ENCODE assay signal across 8 cellular contexts in the genomic region with DNA sequence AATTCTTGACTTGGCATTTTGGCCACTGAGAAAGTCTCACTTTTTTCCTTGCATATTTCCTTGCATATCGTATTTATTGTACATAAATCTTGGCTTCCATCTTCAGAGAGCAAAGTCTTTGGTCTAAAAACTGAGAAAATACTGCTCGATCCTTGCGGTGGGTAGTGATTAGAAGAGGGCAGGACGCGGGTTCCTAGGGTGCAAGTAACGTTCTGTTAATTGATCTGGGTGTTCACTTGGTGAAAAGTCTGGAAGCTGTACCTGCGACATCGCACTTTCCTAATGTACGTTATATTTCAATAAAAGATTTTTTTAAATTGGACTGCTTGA. TPM values are rescaled to one million over a fixed set of nuclear protein-coding genes. Genes with fewer than 3 reads are reported as not detected.
DNase-seq lines count a peak whose midpoint lies in the region; ATAC-seq and TF ChIP-seq lines count a peak whose summit lies in the region.

No MANE protein-coding gene starts in this region.

- intact Hi-C loops in CD8-positive, alpha-beta T cell (cut with DNase I, micrococcal nuclease), result loop anchor here (1.0 to 2.0 kb wide), 3 partner anchors 8 to 74 kb away; no protein-coding TSS in a partner anchor

- H3K9me3 ChIP-seq in CD8-positive, alpha-beta T cell (ENCODE audit: low read length), result no peaks in the 10 kb centered on the region
- H3K9me3 ChIP-seq in neural cell (ENCODE audit: low read length), result no peaks in the 10 kb centered on the region

- H3K4me3 Mint-ChIP-seq in CD8-positive, alpha-beta T cell, result peak overlapping the region; percentile 79
- peak overlapping the region; percentile 65 to 85 (median 72) for H3K4me3 Mint-ChIP-seq in brain

- peaks cover 15% of the 10 kb centered on the region for H3K36me3 Mint-ChIP-seq in CD8-positive, alpha-beta T cell
- peaks cover 7% of the 10 kb centered on the region for H3K36me3 Mint-ChIP-seq in brain

- no peak for TF ChIP-seq EP300 in neural cell (conservative IDR thresholded peaks at IDR 0.05; ENCODE audit: poor library complexity, severe bottlenecking)

- H3K79me2 ChIP-seq in neural cell (replicated peaks; ENCODE audit: insufficient read depth, low read length), result peaks cover 24% of the 10 kb centered on the region

- TF ChIP-seq CTCF in CD8-positive, alpha-beta T cell (IDR thresholded peaks at IDR 0.05), result no peak
- TF ChIP-seq CTCF in brain (conservative IDR thresholded peaks at IDR 0.05) (no peak), neural cell (IDR thresholded peaks at IDR 0.05; ENCODE audit: poor library complexity, severe bottlenecking) (no peak), GM13976 (IDR thresholded peaks at IDR 0.05; ENCODE audit: borderline replicate concordance, control extremely low read depth, extremely low read depth, insufficient read depth, missing control alignments) (no peak)

- TF ChIP-seq RAD21 in neural cell (conservative IDR thresholded peaks at IDR 0.05), result no peak

- H3K4me1 Mint-ChIP-seq in CD8-positive, alpha-beta T cell (ENCODE audit: low read depth), result peaks cover 56% of the 10 kb centered on the region
- H3K4me1 Mint-ChIP-seq in brain, result peaks cover 69% of the 10 kb centered on the region

- DNase-seq in CD8-positive, alpha-beta T cell, result no peak
- DNase-seq in GM13976 (ENCODE audit: low spot score) (no peak), NAMALWA (ENCODE audit: low spot score) (no peak)

- H3K27me3 Mint-ChIP-seq in CD8-positive, alpha-beta T cell (ENCODE audit: low read depth), result no peaks in the 10 kb centered on the region
- H3K27me3 Mint-ChIP-seq in brain, result peaks cover 3% of the 10 kb centered on the region

- H3K9me3 Mint-ChIP-seq in CD8-positive, alpha-beta T cell, result no peaks in the 10 kb centered on the region
- no peaks in the 10 kb centered on the region for H3K9me3 Mint-ChIP-seq in brain

- POLR2A ChIA-PET in CD8-positive, alpha-beta T cell (lab: Charles Lee), result interaction anchor here (0.5 to 11.7 kb wide), 23 partner anchors 10 to 407 kb away, joined by 3 to 121 read pairs (median 5); a partner anchor contains a TSS

- no peak overlapping the region for H3K4me3 ChIP-seq in CD8-positive, alpha-beta T cell (ENCODE audit: low read depth, low read length)
- H3K4me3 ChIP-seq in neural cell (ENCODE audit: low read length), result peak overlapping the region; percentile 90

- H3K9me2 ChIP-seq in neural cell (ENCODE audit: insufficient read depth, low read length), result no peaks in the 10 kb centered on the region

- in situ Hi-C loops in GM13976 (cut with MboI; ENCODE audit: low sequenced_read_pairs, unreplicated experiment), result no loop called here

- peak overlapping the region; percentile 27 for H3K4me2 ChIP-seq in neural cell (ENCODE audit: low read length)

- ATAC-seq in CD8-positive, alpha-beta T cell, result no peak
- ATAC-seq in HG03095 (IDR thresholded peaks at IDR 0.05; ENCODE audit: unreplicated experiment) (peak; percentile 0), HG03280 (IDR thresholded peaks at IDR 0.05; ENCODE audit: unreplicated experiment) (no peak), GM19455 (IDR thresholded peaks at IDR 0.05; ENCODE audit: unreplicated experiment) (no peak)

- H3F3A ChIP-seq in neural cell (ENCODE audit: insufficient read depth, low read length, poor library complexity, severe bottlenecking), result no peaks in the 10 kb centered on the region

- H3K27ac ChIP-seq in CD8-positive, alpha-beta T cell (ENCODE audit: low read depth, low read length), result peak overlapping the region; percentile 39
- peak overlapping the region; percentile 14 for H3K27ac ChIP-seq in neural cell (ENCODE audit: low read length)

- H3K27me3 ChIP-seq in CD8-positive, alpha-beta T cell (ENCODE audit: insufficient read depth, low read length), result no peaks in the 10 kb centered on the region
- H3K27me3 ChIP-seq in neural cell (ENCODE audit: insufficient read depth, low read depth, low read length), result no peaks in the 10 kb centered on the region

- H2AFZ ChIP-seq in neural cell (ENCODE audit: low read depth, low read length), result no peak overlapping the region

- H3K9ac ChIP-seq in neural cell (ENCODE audit: low read length), result no peak overlapping the region

- H3K36me3 ChIP-seq in CD8-positive, alpha-beta T cell (ENCODE audit: insufficient read depth, low read length), result peaks cover 16% of the 10 kb centered on the region
- no peaks in the 10 kb centered on the region for H3K36me3 ChIP-seq in neural cell (ENCODE audit: insufficient read depth, low read length)

- no peaks in the 10 kb centered on the region for H4K20me1 ChIP-seq in neural cell (ENCODE audit: insufficient read depth)

- CTCF ChIA-PET in CD8-positive, alpha-beta T cell (lab: Charles Lee), result interaction anchor here (0.9 to 5.0 kb wide), 11 partner anchors 9 to 143 kb away, joined by 3 to 30 read pairs (median 4); no protein-coding TSS in a partner anchor

- H3K4me1 ChIP-seq in CD8-positive, alpha-beta T cell (ENCODE audit: insufficient read depth, low read length), result peaks cover 62% of the 10 kb centered on the region

- H3K27ac Mint-ChIP-seq in CD8-positive, alpha-beta T cell, result peak overlapping the region; percentile 95
- peak overlapping the region; percentile 59 to 95 (median 91) for H3K27ac Mint-ChIP-seq in brain

TF ChIP-seq in neural cell, 6 proteins besides CTCF, POLR2A, EP300 and RAD21:
- TF ChIP-seq, protein P1, sequence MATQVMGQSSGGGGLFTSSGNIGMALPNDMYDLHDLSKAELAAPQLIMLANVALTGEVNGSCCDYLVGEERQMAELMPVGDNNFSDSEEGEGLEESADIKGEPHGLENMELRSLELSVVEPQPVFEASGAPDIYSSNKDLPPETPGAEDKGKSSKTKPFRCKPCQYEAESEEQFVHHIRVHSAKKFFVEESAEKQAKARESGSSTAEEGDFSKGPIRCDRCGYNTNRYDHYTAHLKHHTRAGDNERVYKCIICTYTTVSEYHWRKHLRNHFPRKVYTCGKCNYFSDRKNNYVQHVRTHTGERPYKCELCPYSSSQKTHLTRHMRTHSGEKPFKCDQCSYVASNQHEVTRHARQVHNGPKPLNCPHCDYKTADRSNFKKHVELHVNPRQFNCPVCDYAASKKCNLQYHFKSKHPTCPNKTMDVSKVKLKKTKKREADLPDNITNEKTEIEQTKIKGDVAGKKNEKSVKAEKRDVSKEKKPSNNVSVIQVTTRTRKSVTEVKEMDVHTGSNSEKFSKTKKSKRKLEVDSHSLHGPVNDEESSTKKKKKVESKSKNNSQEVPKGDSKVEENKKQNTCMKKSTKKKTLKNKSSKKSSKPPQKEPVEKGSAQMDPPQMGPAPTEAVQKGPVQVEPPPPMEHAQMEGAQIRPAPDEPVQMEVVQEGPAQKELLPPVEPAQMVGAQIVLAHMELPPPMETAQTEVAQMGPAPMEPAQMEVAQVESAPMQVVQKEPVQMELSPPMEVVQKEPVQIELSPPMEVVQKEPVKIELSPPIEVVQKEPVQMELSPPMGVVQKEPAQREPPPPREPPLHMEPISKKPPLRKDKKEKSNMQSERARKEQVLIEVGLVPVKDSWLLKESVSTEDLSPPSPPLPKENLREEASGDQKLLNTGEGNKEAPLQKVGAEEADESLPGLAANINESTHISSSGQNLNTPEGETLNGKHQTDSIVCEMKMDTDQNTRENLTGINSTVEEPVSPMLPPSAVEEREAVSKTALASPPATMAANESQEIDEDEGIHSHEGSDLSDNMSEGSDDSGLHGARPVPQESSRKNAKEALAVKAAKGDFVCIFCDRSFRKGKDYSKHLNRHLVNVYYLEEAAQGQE (IDR thresholded peaks at IDR 0.05; ENCODE audit: borderline replicate concordance), result peak; percentile 2
- TF ChIP-seq SMC3 (conservative IDR thresholded peaks at IDR 0.05; ENCODE audit: poor library complexity), result no peak

RNA-seq across cellular contexts. Expression of a gene that starts 0.8 kb away (rescaled TPM):
- 100 to 1,000 TPM; 241 to 249 TPM for total RNA-seq in CD8-positive, alpha-beta T cell
- polyA plus RNA-seq in brain (ENCODE audit: insufficient read depth, low read depth, low replicate concordance) (140 TPM), neural cell (7.5 and 9.2 TPM in 2 replicates)
- polyA minus RNA-seq in neural cell, result 4.4 and 4.6 TPM in 2 replicates

RNA-seq across cellular contexts. Expression of a gene that starts 24.1 kb away (rescaled TPM):
- total RNA-seq in CD8-positive, alpha-beta T cell, result 10 to 100 TPM; 22.3 to 25.5 TPM
- polyA plus RNA-seq in brain (ENCODE audit: insufficient read depth, low read depth, low replicate concordance), result 90.2 TPM
- polyA plus RNA-seq in neural cell, result 15.9 and 19.9 TPM in 2 replicates
- polyA minus RNA-seq in neural cell, result 37.0 and 45.1 TPM in 2 replicates

RNA-seq across cellular contexts. Expression of a gene that starts 43.7 kb away (rescaled TPM):
- 1 to 10 TPM; 1.4 to 2.1 TPM for total RNA-seq in CD8-positive, alpha-beta T cell
- 1.3 TPM for polyA plus RNA-seq in brain (ENCODE audit: insufficient read depth, low read depth, low replicate concordance)
- polyA plus RNA-seq in neural cell, result 17.3 and 26.5 TPM in 2 replicates
- 14.1 TPM in 2 replicates for polyA minus RNA-seq in neural cell

Comparison
In these comparisons a context has a peak if more than half of its experiments do, and no peak if none do; other contexts are left out.
1. RNA of a gene that starts 0.8 kb away (polyA plus RNA-seq): 140 TPM in brain (single experiment); 7.5 to 9.2 TPM in neural cell; every median in the first group is over 10 times any median in the second.